ENCODE assay signal across 23 cellular contexts in the genomic region with DNA sequence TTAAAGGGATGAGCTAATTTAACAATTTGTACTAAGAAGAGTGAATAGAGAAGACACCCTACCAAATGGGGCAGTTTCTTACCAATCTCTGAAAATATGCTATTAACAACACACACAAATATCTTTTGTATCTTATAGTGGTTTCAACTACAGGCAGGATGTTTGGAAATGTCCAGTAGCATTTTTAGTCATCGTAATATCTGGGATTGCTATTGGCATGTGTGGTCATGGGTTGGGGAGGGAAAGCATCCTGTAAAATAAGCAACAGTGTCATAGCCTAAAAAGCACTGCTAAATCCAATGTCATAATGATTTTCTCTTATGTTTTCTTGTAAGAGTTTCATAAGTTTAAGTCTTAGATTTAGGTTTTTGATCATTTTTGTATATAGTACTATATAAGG. TPM values are rescaled to one million over a fixed set of nuclear protein-coding genes. Genes with fewer than 3 reads are reported as not detected.
"Had no signal": no experiment of that assay in that cellular context is flagged by ENCODE, and none has a peak within 500 bp of the region (broad histone marks: within the 10 kb centered on the region; RNA-seq: fewer than 3 reads in every experiment).

No MANE protein-coding gene starts in this region.

- H3K36me3 ChIP-seq: left ventricle myocardium inferior, pancreas, prostate gland, spleen, tibial nerve, uterus had no signal

- H3K4me1 ChIP-seq: left ventricle myocardium inferior, pancreas, prostate gland, spleen, tibial nerve, uterus had no signal

- H3K27me3 ChIP-seq: pancreas, spleen, tibial nerve, uterus had no signal

- H3K4me3 ChIP-seq: left ventricle myocardium inferior, lung, mucosa of descending colon, pancreas, prostate gland, spleen, tibial nerve, uterus had no signal

- DNase-seq: islet precursor cell; left ventricle myocardium inferior; midbrain; mucosa of descending colon; naive thymus-derived CD4-positive, alpha-beta T cell; pancreas; posterior cingulate gyrus; retina; right cardiac atrium; small intestine; spleen; stimulated activated CD4-positive, alpha-beta T cell treated with anti-CD3 and anti-CD28 coated beads, Interleukin-4, amount 100 ng/mL, for 24 hours; stimulated activated naive CD4-positive, alpha-beta T cell; stimulated activated naive CD8-positive, alpha-beta T cell treated with anti-CD3 and anti-CD28 coated beads, Interleukin-15, amount 100 ng/mL, for 72 hours; substantia nigra; uterus had no signal

- H3K9me3 ChIP-seq: mucosa of descending colon, pancreas, prostate gland, spleen, uterus had no signal

- ATAC-seq: mucosa of descending colon; naive thymus-derived CD4-positive, alpha-beta T cell; natural killer cell treated with Interleukin-12 subunit alpha and Interleukin-12 subunit beta and Interleukin-15 and Interleukin-18, amount 100 ng/mL, for 72 hours; pancreas; right cardiac atrium; sciatic nerve; stimulated activated effector memory CD8-positive, alpha-beta T cell treated with anti-CD3 and anti-CD28 coated beads, Interleukin-12 subunit alpha, Interleukin-12 subunit beta, amount 100 ng/mL, for 72 hours; stimulated activated naive CD8-positive, alpha-beta T cell treated with anti-CD3 and anti-CD28 coated beads, Interleukin-15, amount 100 ng/mL, for 72 hours had no signal

- H3K27ac ChIP-seq: left ventricle myocardium inferior, pancreas, prostate gland, spleen, tibial nerve, uterus had no signal

RNA-seq across cellular contexts. Expression of a gene that starts 29.3 kb away (rescaled TPM):
- polyA plus RNA-seq: neural cell had no signal
